Comparison of ENCODE assay signal across 8 cellular contexts in genomic region chr11:67506426-67507032, GRCh38. TPM values are rescaled to one million over a fixed set of nuclear protein-coding genes. Genes with fewer than 3 reads are reported as not detected.
A peak's percentile ranks its signal among the peaks of the same experiment; 100 is the strongest.
DNase-seq lines count a peak whose midpoint lies in the region; ATAC-seq and TF ChIP-seq lines count a peak whose summit lies in the region.

No MANE protein-coding gene starts in this region.

- TF ChIP-seq EP300 in stomach (IDR thresholded peaks at IDR 0.05): no peak

- H3K4me1 ChIP-seq in left lung (peaks cover 24 to 59% of the 10 kb centered on the region in 2 donors), stomach (peaks cover 49 to 56% (median 54%) of the 10 kb centered on the region in 4 donors)

- H3K4me1 Mint-ChIP-seq in activated T-helper 1 cell treated with anti-CD3 and anti-CD28 coated beads, Interleukin-12 subunit alpha, Interleukin-12 subunit beta, Interleukin-2, Interleukin-4 antibody, amounts not matched to agents 30 ng/mL and 10 ng/mL and 1 ng/mL, durations not matched to agents 14 hours and 24 hours and 36 hours (ENCODE audit: low read depth): peaks cover 46% of the 10 kb centered on the region

- peak; percentile 5 to 18 for TF ChIP-seq CTCF in left lung (IDR thresholded peaks at IDR 0.05)
- TF ChIP-seq CTCF in stomach (IDR thresholded peaks at IDR 0.05): peak in 1 of 7 experiments; percentile 54

- no peak for ATAC-seq in left lung

- no peaks in the 10 kb centered on the region for H3K9me3 Mint-ChIP-seq in activated T-helper 1 cell treated with anti-CD3 and anti-CD28 coated beads, Interleukin-12 subunit alpha, Interleukin-12 subunit beta, Interleukin-2, Interleukin-4 antibody, amounts not matched to agents 30 ng/mL and 10 ng/mL and 1 ng/mL, durations not matched to agents 14 hours and 24 hours and 36 hours

- peak overlapping the region; percentile 88 to 99 for H3K27ac ChIP-seq in left lung
- H3K27ac ChIP-seq in stomach: peak overlapping the region; percentile 85 to 99 (median 98)

- peaks cover 14% of the 10 kb centered on the region for H3K36me3 Mint-ChIP-seq in activated T-helper 1 cell treated with anti-CD3 and anti-CD28 coated beads, Interleukin-12 subunit alpha, Interleukin-12 subunit beta, Interleukin-2, Interleukin-4 antibody, amounts not matched to agents 30 ng/mL and 10 ng/mL and 1 ng/mL, durations not matched to agents 14 hours and 24 hours and 36 hours (ENCODE audit: low read depth)

- H3K27me3 ChIP-seq in left lung (peaks cover 0 to 32% of the 10 kb centered on the region in 2 donors), stomach (peaks cover 0 to 28% (median 0%) of the 10 kb centered on the region in 3 donors)

- TF ChIP-seq POLR2A in stomach (IDR thresholded peaks at IDR 0.05): no peak

- H3K4me3 ChIP-seq in left lung: peak overlapping the region in 1 of 2 donors; percentile 94
- peak overlapping the region; percentile 72 to 87 (median 80) for H3K4me3 ChIP-seq in stomach

- peak; percentile 23 for DNase-seq in NK-92 treated with Interleukin-12 subunit alpha and Interleukin-12 subunit beta, amount 100 ng/mL, for 24 hours (lab: John Stamatoyannopoulos, UW)
- DNase-seq in NK-92 (lab: John Stamatoyannopoulos, UW; ENCODE audit: unreplicated experiment) (no peak), left lung (peak in 1 of 2 donors; percentile 76), stomach (peak; percentile 43), NCI-H1417 treated with DMSO at 0.1 percent for 48 hours (lab: John Stamatoyannopoulos, UW) (no peak), iPS-NIHi7 (ENCODE audit: extremely low spot score) (no peak), islet precursor cell (no peak)
- DNase-seq in activated T-helper 1 cell treated with anti-CD3 and anti-CD28 coated beads, Interleukin-12 subunit alpha, Interleukin-12 subunit beta, Interleukin-2, Interleukin-4 antibody, amounts not matched to agents 30 ng/mL and 10 ng/mL and 1 ng/mL, durations not matched to agents 14 hours and 24 hours and 36 hours (ENCODE audit: low spot score): no peak

- peak overlapping the region; percentile 96 for H3K27ac Mint-ChIP-seq in activated T-helper 1 cell treated with anti-CD3 and anti-CD28 coated beads, Interleukin-12 subunit alpha, Interleukin-12 subunit beta, Interleukin-2, Interleukin-4 antibody, amounts not matched to agents 30 ng/mL and 10 ng/mL and 1 ng/mL, durations not matched to agents 14 hours and 24 hours and 36 hours

- intact Hi-C loops in activated T-helper 1 cell treated with anti-CD3 and anti-CD28 coated beads, Interleukin-12 subunit alpha, Interleukin-12 subunit beta, Interleukin-2, Interleukin-4 antibody, amounts not matched to agents 30 ng/mL and 10 ng/mL and 1 ng/mL, durations not matched to agents 14 hours and 24 hours and 36 hours (cut with micrococcal nuclease): loop anchor here (1.0 to 5.0 kb wide), 9 partner anchors 19 to 298 kb away; partner anchors contain the start of genes ANKRD13D and GRK2
- intact Hi-C loops in left lung (cut with DNase I) (loop anchor here in 1 of 2 donors (5.0 kb wide), 1 partner anchor 114 kb away; the partner anchor contains the start of gene RAD9A), stomach (cut with DNase I; ENCODE audit: low total_unique reads) (loop anchor here (10.0 kb wide), 1 partner anchor 72 kb away; the partner anchor contains the start of gene PTPRCAP)

- H3K36me3 ChIP-seq in left lung (peaks cover 0 to 20% of the 10 kb centered on the region in 2 donors), stomach (peaks cover 0 to 18% (median 11%) of the 10 kb centered on the region in 4 donors)

- no peaks in the 10 kb centered on the region for H3K27me3 Mint-ChIP-seq in activated T-helper 1 cell treated with anti-CD3 and anti-CD28 coated beads, Interleukin-12 subunit alpha, Interleukin-12 subunit beta, Interleukin-2, Interleukin-4 antibody, amounts not matched to agents 30 ng/mL and 10 ng/mL and 1 ng/mL, durations not matched to agents 14 hours and 24 hours and 36 hours (ENCODE audit: insufficient read depth)

- H3K9me3 ChIP-seq in left lung (no peaks in the 10 kb centered on the region), stomach (no peaks in the 10 kb centered on the region)

- H3K4me3 Mint-ChIP-seq in activated T-helper 1 cell treated with anti-CD3 and anti-CD28 coated beads, Interleukin-12 subunit alpha, Interleukin-12 subunit beta, Interleukin-2, Interleukin-4 antibody, amounts not matched to agents 30 ng/mL and 10 ng/mL and 1 ng/mL, durations not matched to agents 14 hours and 24 hours and 36 hours: peak overlapping the region; percentile 92

- WGBS in stomach, 5 donors: 39 to 84% (median 52%) methylated on average over 12 to 16 of the region's 16 CpGs

RNA-seq across cellular contexts. Expression of gene PITPNM1, which starts 1.4 kb away (rescaled TPM):
- 138 and 140 TPM in 2 replicates for total RNA-seq in activated T-helper 1 cell treated with anti-CD3 and anti-CD28 coated beads, Interleukin-12 subunit alpha, Interleukin-12 subunit beta, Interleukin-2, Interleukin-4 antibody, amounts not matched to agents 30 ng/mL and 10 ng/mL and 1 ng/mL, durations not matched to agents 14 hours and 24 hours and 36 hours
- total RNA-seq in left lung (10 to 100 TPM; 51.6 to 55.5 TPM), stomach (100 to 1,000 TPM in 1 of 5 donors, 10 to 100 TPM in 4; 12.3 to 133 (median 42.4) TPM)
- 10 to 100 TPM; 15.9 to 18.9 (median 17.3) TPM for polyA plus RNA-seq in stomach

RNA-seq across cellular contexts. Expression of gene CDK2AP2, which starts 1.4 kb away (rescaled TPM):
- 107 and 115 TPM in 2 replicates for total RNA-seq in activated T-helper 1 cell treated with anti-CD3 and anti-CD28 coated beads, Interleukin-12 subunit alpha, Interleukin-12 subunit beta, Interleukin-2, Interleukin-4 antibody, amounts not matched to agents 30 ng/mL and 10 ng/mL and 1 ng/mL, durations not matched to agents 14 hours and 24 hours and 36 hours
- total RNA-seq in left lung (10 to 100 TPM; 82.2 to 92.8 TPM), stomach (10 to 100 TPM in 4 of 5 donors, 1 to 10 TPM in 1; 8.3 to 68.3 (median 52.7) TPM)
- polyA plus RNA-seq in stomach: 10 to 100 TPM; 60.9 to 95.9 (median 74.7) TPM

RNA-seq across cellular contexts. Expression of gene CABP2, which starts 16.7 kb away (rescaled TPM):
- not detected in 2 replicates for total RNA-seq in activated T-helper 1 cell treated with anti-CD3 and anti-CD28 coated beads, Interleukin-12 subunit alpha, Interleukin-12 subunit beta, Interleukin-2, Interleukin-4 antibody, amounts not matched to agents 30 ng/mL and 10 ng/mL and 1 ng/mL, durations not matched to agents 14 hours and 24 hours and 36 hours
- not detected for total RNA-seq in left lung
- not detected for total RNA-seq in stomach
- not detected for polyA plus RNA-seq in stomach

RNA-seq across cellular contexts. Expression of gene AIP, which starts 23.7 kb away (rescaled TPM):
- 200 and 203 TPM in 2 replicates for total RNA-seq in activated T-helper 1 cell treated with anti-CD3 and anti-CD28 coated beads, Interleukin-12 subunit alpha, Interleukin-12 subunit beta, Interleukin-2, Interleukin-4 antibody, amounts not matched to agents 30 ng/mL and 10 ng/mL and 1 ng/mL, durations not matched to agents 14 hours and 24 hours and 36 hours
- total RNA-seq in left lung: 10 to 100 TPM; 61.7 to 68.2 TPM
- 100 to 1,000 TPM in 1 of 5 donors, 10 to 100 TPM in 4; 36.4 to 140 (median 60.7) TPM for total RNA-seq in stomach
- 10 to 100 TPM; 75.5 to 86.6 (median 84.2) TPM for polyA plus RNA-seq in stomach

RNA-seq across cellular contexts. Expression of gene TMEM134, which starts 37.5 kb away (rescaled TPM):
- total RNA-seq in activated T-helper 1 cell treated with anti-CD3 and anti-CD28 coated beads, Interleukin-12 subunit alpha, Interleukin-12 subunit beta, Interleukin-2, Interleukin-4 antibody, amounts not matched to agents 30 ng/mL and 10 ng/mL and 1 ng/mL, durations not matched to agents 14 hours and 24 hours and 36 hours: 55.1 and 61.4 TPM in 2 replicates
- total RNA-seq in left lung (10 to 100 TPM; 45.9 to 51.8 TPM), stomach (100 to 1,000 TPM in 3 of 5 donors, 10 to 100 TPM in 2; 57.6 to 392 (median 174) TPM)
- polyA plus RNA-seq in stomach: 100 to 1,000 TPM; 118 to 130 (median 126) TPM

Comparison
In these comparisons a context has a peak if more than half of its experiments do, and no peak if none do; other contexts are left out.
1. DNase-seq: peak in NK-92 treated with Interleukin-12 subunit alpha and Interleukin-12 subunit beta, amount 100 ng/mL, for 24 hours (single experiment) and stomach (single experiment); none in NK-92 (single experiment), activated T-helper 1 cell treated with anti-CD3 and anti-CD28 coated beads, Interleukin-12 subunit alpha, Interleukin-12 subunit beta, Interleukin-2, Interleukin-4 antibody, amounts not matched to agents 30 ng/mL and 10 ng/mL and 1 ng/mL, durations not matched to agents 14 hours and 24 hours and 36 hours (single experiment), NCI-H1417 treated with DMSO at 0.1 percent for 48 hours (single experiment), iPS-NIHi7 (single experiment) and islet precursor cell (single experiment).